Comparison of ENCODE assay signal across 18 cellular contexts in the genomic region with DNA sequence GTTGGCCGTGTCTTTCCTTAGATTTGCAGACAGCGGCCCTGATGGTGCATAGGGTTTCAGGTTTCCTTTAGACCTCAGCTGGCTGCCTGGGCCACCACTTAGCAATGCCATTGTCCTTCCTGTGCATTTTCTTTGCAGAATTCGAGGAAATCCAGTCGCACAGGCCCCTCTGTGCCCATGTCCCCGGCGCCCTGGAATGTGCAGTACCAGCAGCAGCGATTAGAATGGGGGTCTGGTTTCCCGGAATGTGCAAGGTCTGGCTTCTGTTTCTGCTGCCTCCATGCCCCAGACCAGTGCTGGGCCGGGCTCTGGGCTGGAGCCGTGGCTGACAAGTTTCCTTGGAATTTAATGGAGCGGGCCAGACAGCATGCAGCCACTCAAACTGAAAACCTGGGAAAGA. TPM values are rescaled to one million over a fixed set of nuclear protein-coding genes. Genes with fewer than 3 reads are reported as not detected.
A peak's percentile ranks its signal among the peaks of the same experiment; 100 is the strongest.
DNase-seq lines count a peak whose midpoint lies in the region; TF ChIP-seq lines count a peak whose summit lies in the region.
"Had no signal": no experiment of that assay in that cellular context is flagged by ENCODE, and none has a peak within 500 bp of the region (broad histone marks: within the 10 kb centered on the region; RNA-seq: fewer than 3 reads in every experiment).

No MANE protein-coding gene starts in this region.

- intact Hi-C loops in Caco-2 (cut with micrococcal nuclease; ENCODE audit: unreplicated experiment) (no loop called here), ascending aorta (cut with DNase I) (loop anchor here (2.0 kb wide), 1 partner anchor 17 kb away; no protein-coding TSS in a partner anchor), posterior vena cava (cut with DNase I) (no loop called here)

- CTCF ChIA-PET in Caco-2 (lab: Charles Lee), result no interaction called here

- no peaks in the 10 kb centered on the region for H3K9me3 ChIP-seq in Caco-2
- no peaks in the 10 kb centered on the region for H3K9me3 ChIP-seq in ascending aorta
- H3K9me3 ChIP-seq in right atrium auricular region, result no peaks in the 10 kb centered on the region
- H3K9me3 ChIP-seq: upper lobe of left lung had no signal

- no peaks in the 10 kb centered on the region for H3K27me3 Mint-ChIP-seq in Caco-2 (ENCODE audit: insufficient read depth, unreplicated experiment)

- H3K27ac Mint-ChIP-seq in Caco-2 (ENCODE audit: unreplicated experiment), result peak overlapping the region; percentile 37
- H3K27ac Mint-ChIP-seq: activated B cell treated with CpG ODN at 0.5 μM for 24 hours, CD14-positive monocyte had no signal

- no peak for TF ChIP-seq CTCF in Caco-2 (IDR thresholded peaks at IDR 0.05; ENCODE audit: insufficient read depth in 1 of 2, low read depth in 1 of 2, low read length in 1 of 2, severe bottlenecking in 1 of 2, unreplicated experiment in 1 of 2)
- TF ChIP-seq CTCF in ascending aorta (IDR thresholded peaks at IDR 0.05), result no peak
- TF ChIP-seq CTCF in right atrium auricular region (IDR thresholded peaks at IDR 0.05), result no peak

- H3K4me3 ChIP-seq in Caco-2 (ENCODE audit: low read depth, low read length) (no peak overlapping the region), ascending aorta (peak overlapping the region; percentile 31 to 47), right atrium auricular region (peak overlapping the region in 1 of 2 donors; percentile 10), rectal smooth muscle tissue (ENCODE audit: low read length) (peak overlapping the region; percentile 19)
- H3K4me3 ChIP-seq: upper lobe of left lung had no signal

- H3K4me3 Mint-ChIP-seq in Caco-2 (ENCODE audit: unreplicated experiment), result no peak overlapping the region
- H3K4me3 Mint-ChIP-seq: activated B cell treated with CpG ODN at 0.5 μM for 24 hours; central memory CD8-positive, alpha-beta T cell had no signal

- H3K27me3 ChIP-seq in Caco-2 (replicated peaks; ENCODE audit: control insufficient read depth, insufficient read depth, low read length), result peaks cover 1% of the 10 kb centered on the region
- H3K27me3 ChIP-seq in ascending aorta, result no peaks in the 10 kb centered on the region
- H3K27me3 ChIP-seq in right atrium auricular region, result no peaks in the 10 kb centered on the region
- no peaks in the 10 kb centered on the region for H3K27me3 ChIP-seq in rectal smooth muscle tissue (ENCODE audit: control insufficient read depth, insufficient read depth, low read length)
- H3K27me3 ChIP-seq: upper lobe of left lung had no signal

- H3K4me1 Mint-ChIP-seq in Caco-2 (ENCODE audit: low read depth, unreplicated experiment), result peaks cover 10% of the 10 kb centered on the region

- H3K4me1 ChIP-seq in Caco-2 (peaks cover 16% of the 10 kb centered on the region; the same call in 1 of the 2 replicates), ascending aorta (peaks cover 6 to 38% of the 10 kb centered on the region in 2 donors), right atrium auricular region (peaks cover 0 to 41% of the 10 kb centered on the region in 2 donors), rectal smooth muscle tissue (ENCODE audit: control insufficient read depth, insufficient read depth, low read length) (peaks cover 37% of the 10 kb centered on the region)

- BruUV-seq in Caco-2 (replicated peaks; lab: Mats Ljungman, UMichigan), result no TSS peak

- H3K9ac ChIP-seq in rectal smooth muscle tissue (ENCODE audit: low read length), result no peak overlapping the region

- no peak for DNase-seq in Caco-2
- DNase-seq in ascending aorta (ENCODE audit: low spot score in 2 of 2), result no peak
- no peak for DNase-seq in right atrium auricular region (ENCODE audit: low spot score)
- no peak for DNase-seq in activated CD8-positive, alpha-beta memory T cell treated with anti-CD3 and anti-CD28 coated beads, Interleukin-2, amount 50 U/mL, for 48 hours
- DNase-seq in NCI-H2029 (lab: John Stamatoyannopoulos, UW), result no peak
- no peak for DNase-seq in D341Med (ENCODE audit: low spot score)
- DNase-seq in posterior vena cava (ENCODE audit: low spot score), result no peak
- DNase-seq: activated B cell treated with CpG ODN at 0.5 μM for 24 hours; activated T-cell treated with anti-CD3 and anti-CD28 coated beads, Interleukin-2, amount 50 U/mL, for 48 hours; foreskin melanocyte had no signal

- H3K9me3 Mint-ChIP-seq in Caco-2 (ENCODE audit: unreplicated experiment), result no peaks in the 10 kb centered on the region
- H3K9me3 Mint-ChIP-seq: activated B cell treated with CpG ODN at 0.5 μM for 24 hours; central memory CD8-positive, alpha-beta T cell had no signal

- no peaks in the 10 kb centered on the region for H3K36me3 Mint-ChIP-seq in Caco-2 (ENCODE audit: insufficient read depth, unreplicated experiment)

- peak overlapping the region; percentile 80 to 90 for H3K27ac ChIP-seq in ascending aorta
- H3K27ac ChIP-seq in right atrium auricular region, result peak overlapping the region; percentile 57 to 60
- H3K27ac ChIP-seq in rectal smooth muscle tissue (ENCODE audit: low read depth, low read length), result peak overlapping the region; percentile 57

- POLR2A ChIA-PET in Caco-2 (lab: Charles Lee), result no interaction called here

- H3K36me3 ChIP-seq in Caco-2 (ENCODE audit: control insufficient read depth, insufficient read depth, low read length) (no peaks in the 10 kb centered on the region), ascending aorta (no peaks in the 10 kb centered on the region), right atrium auricular region (no peaks in the 10 kb centered on the region), rectal smooth muscle tissue (ENCODE audit: control insufficient read depth, insufficient read depth, low read length) (no peaks in the 10 kb centered on the region)
- H3K36me3 ChIP-seq: upper lobe of left lung had no signal

RNA-seq across cellular contexts. Expression of a gene that starts 14.2 kb away (rescaled TPM):
- 0.70 and 1.1 TPM in 2 replicates for total RNA-seq in Caco-2 (2022)
- 112 TPM for total RNA-seq in ascending aorta
- 10 to 100 TPM; 76.3 to 78.3 TPM for total RNA-seq in right atrium auricular region
- total RNA-seq in posterior vena cava, result 100 to 1,000 TPM; 152 to 276 TPM
- total RNA-seq: activated B cell treated with CpG ODN at 0.5 μM for 24 hours had no signal

RNA-seq across cellular contexts. Expression of a gene that starts 21.1 kb away (rescaled TPM):
- total RNA-seq in Caco-2 (2022), result not detected in 2 replicates
- not detected for total RNA-seq in ascending aorta
- total RNA-seq in right atrium auricular region, result not detected
- not detected for total RNA-seq in posterior vena cava
- total RNA-seq: activated B cell treated with CpG ODN at 0.5 μM for 24 hours, LHCN-M2, lower leg skin, NCI-H460, renal cortical epithelial cell, upper lobe of left lung had no signal

Comparison
In these comparisons a context has a peak if more than half of its experiments do, and no peak if none do; other contexts are left out.
1. RNA of a gene that starts 14.2 kb away (total RNA-seq): 152 to 276 TPM in posterior vena cava, 112 TPM in ascending aorta (single experiment) and 76.3 to 78.3 TPM in right atrium auricular region; 0.70 to 1.1 TPM in Caco-2; every median in the first group is over 10 times any median in the second.
2. Peak in every context shown above with its lines, with median percentiles within 50 percentile points of each other: H3K27ac ChIP-seq.